8 cellular contexts compared by ENCODE assay signal in the genomic region with DNA sequence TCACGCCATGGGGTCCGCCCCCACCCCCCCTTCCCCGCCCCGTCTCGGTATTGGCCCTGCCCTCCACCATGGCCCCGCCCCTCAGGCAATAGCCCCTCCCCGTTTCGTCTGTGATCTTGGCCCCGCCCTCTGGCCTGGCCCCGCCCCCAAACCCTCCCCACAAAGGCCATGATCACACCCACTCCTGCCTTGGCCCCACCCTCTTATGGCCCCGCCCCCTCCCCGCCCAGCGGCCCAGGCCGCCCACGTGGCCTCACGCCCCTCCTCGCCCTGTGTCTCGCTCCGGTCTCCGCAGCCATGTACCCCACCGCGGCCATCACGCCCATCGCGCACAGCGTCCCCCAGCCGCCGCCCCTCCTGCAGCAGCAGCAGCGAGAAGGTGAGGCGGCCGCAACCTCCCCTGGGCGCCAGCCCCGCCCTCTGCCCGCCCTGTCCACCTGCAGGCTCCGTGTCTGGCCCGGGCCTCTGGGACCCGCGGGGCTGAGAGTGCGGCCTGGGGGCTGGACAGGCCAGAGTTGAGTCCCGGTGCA.
A peak's percentile ranks its signal among the peaks of the same experiment; 100 is the strongest.
DNase-seq lines count a peak whose midpoint lies in the region; ATAC-seq lines count a peak whose summit lies in the region.

No MANE protein-coding gene starts in this region.

- DNase-seq in DMS53 (lab: John Stamatoyannopoulos, UW), result peak; percentile 64
- no peak for DNase-seq in DMS53 treated with DMSO at 0.1 percent for 48 hours (lab: John Stamatoyannopoulos, UW; ENCODE audit: unreplicated experiment)
- peak; percentile 63 for DNase-seq in activated T-cell treated with anti-CD3 and anti-CD28 coated beads, Interleukin-2, amount 50 U/mL, for 1 hour
- peak; percentile 52 for DNase-seq in stimulated activated CD8-positive, alpha-beta memory T cell treated with anti-CD3 and anti-CD28 coated beads, Interleukin-7, amount 100 ng/mL, for 24 hours (ENCODE audit: low read depth)
- DNase-seq in mucosa of gallbladder (ENCODE audit: low spot score), result no peak

- H3K4me3 ChIP-seq in iPS-11a (ENCODE audit: low read depth, low read length), result peak overlapping the region; percentile 46

- no peak for ATAC-seq in GM19324 (IDR thresholded peaks at IDR 0.05; ENCODE audit: low FRiP score, unreplicated experiment)
- ATAC-seq in HG03159 (IDR thresholded peaks at IDR 0.05; ENCODE audit: unreplicated experiment), result no peak

Comparison
In these comparisons a context has a peak if more than half of its experiments do, and no peak if none do; other contexts are left out.
1. DNase-seq: peak in DMS53 (single experiment), activated T-cell treated with anti-CD3 and anti-CD28 coated beads, Interleukin-2, amount 50 U/mL, for 1 hour (single experiment) and stimulated activated CD8-positive, alpha-beta memory T cell treated with anti-CD3 and anti-CD28 coated beads, Interleukin-7, amount 100 ng/mL, for 24 hours (single experiment); none in DMS53 treated with DMSO at 0.1 percent for 48 hours (single experiment) and mucosa of gallbladder (single experiment).